1 cellular context compared by ENCODE assay signal in genomic region chr7:137989590-137989989, GRCh38.
TF ChIP-seq lines count a peak whose summit lies in the region.

No MANE protein-coding gene starts in this region.

TF ChIP-seq in HepG2, 621 proteins besides CTCF, POLR2A, EP300 and RAD21:
- TF ChIP-seq POLR2AphosphoS5 (IDR thresholded peaks at IDR 0.05; ENCODE audit: low read depth, low read length) (peak; percentile 26; the same call in 1 of the 2 replicates), JARID2 (CRISPR knock-in tag; IDR thresholded peaks at IDR 0.05; ENCODE audit: insufficient replicate concordance) (no peak), ZFP1 (CRISPR knock-in tag; IDR thresholded peaks at IDR 0.05) (no peak), SKI (IDR thresholded peaks at IDR 0.05; ENCODE audit: partially characterized antibody) (no peak), RBFOX2 (IDR thresholded peaks at IDR 0.05; ENCODE audit: low read depth, low read length) (0 out of 2 replicates have a peak, but pooled peaks have one; percentile 34)
